ENCODE assay signal across 17 cellular contexts in the genomic region with DNA sequence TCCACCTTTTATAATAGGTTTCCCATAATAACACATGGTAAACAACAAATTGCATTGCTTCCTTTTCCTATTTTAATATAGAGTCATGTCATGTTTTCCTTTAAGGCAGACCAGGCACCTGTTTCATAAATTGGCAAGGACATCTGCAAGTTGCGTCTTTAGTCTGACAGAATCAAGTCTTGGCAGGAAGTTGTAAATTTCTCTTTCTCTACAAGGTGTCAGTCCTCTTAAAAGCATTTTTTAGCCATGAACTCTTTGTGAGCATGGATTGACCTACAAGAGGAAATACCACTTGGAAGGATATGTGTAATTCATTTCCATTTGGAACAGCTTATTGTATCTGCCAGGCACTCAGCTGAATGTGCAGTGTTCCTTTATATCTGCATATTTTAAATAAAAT.
"Had no signal": no experiment of that assay in that cellular context is flagged by ENCODE, and none has a peak within 500 bp of the region (broad histone marks: within the 10 kb centered on the region; RNA-seq: fewer than 3 reads in every experiment).

No MANE protein-coding gene starts in this region.

- DNase-seq: activated CD4-positive, alpha-beta T cell treated with anti-CD3 and anti-CD28 coated beads, Interleukin-2, amount 50 U/mL, for 4 hours; activated naive CD8-positive, alpha-beta T cell treated with anti-CD3 and anti-CD28 coated beads for 36 hours; amniotic stem cell; central memory CD4-positive, alpha-beta T cell; erythroblast; heart right ventricle; immature natural killer cell; kidney glomerular epithelial cell; sigmoid colon; stimulated activated CD4-positive, alpha-beta T cell treated with anti-CD3 and anti-CD28 coated beads, Interleukin-4, amount 100 ng/mL, for 24 hours; T-helper 17 cell; testis had no signal

- H2AFZ ChIP-seq: parathyroid adenoma had no signal

- H3K9ac ChIP-seq: parathyroid adenoma had no signal

- H3K4me1 ChIP-seq: testis had no signal

- H3K36me3 ChIP-seq: gastroesophageal sphincter, heart right ventricle, sigmoid colon had no signal

- ATAC-seq: gastroesophageal sphincter; natural killer cell treated with Interleukin-12 subunit alpha and Interleukin-12 subunit beta and Interleukin-15 and Interleukin-18, amount 100 ng/mL, for 72 hours; stimulated activated effector memory CD8-positive, alpha-beta T cell treated with anti-CD3 and anti-CD28 coated beads, Interleukin-12 subunit alpha, Interleukin-12 subunit beta, amount 100 ng/mL, for 72 hours; T-helper 17 cell had no signal

- H3K4me3 ChIP-seq: gastroesophageal sphincter, heart right ventricle, sigmoid colon, testis had no signal

- H3K9me3 ChIP-seq: gastroesophageal sphincter, heart right ventricle, sigmoid colon, testis had no signal

- H3K27ac ChIP-seq: gastroesophageal sphincter, heart right ventricle, parathyroid adenoma, sigmoid colon, testis, VCaP had no signal

- H3K27me3 ChIP-seq: gastroesophageal sphincter, heart right ventricle, sigmoid colon, testis had no signal
